ENCODE assay signal across 14 cellular contexts in the genomic region with DNA sequence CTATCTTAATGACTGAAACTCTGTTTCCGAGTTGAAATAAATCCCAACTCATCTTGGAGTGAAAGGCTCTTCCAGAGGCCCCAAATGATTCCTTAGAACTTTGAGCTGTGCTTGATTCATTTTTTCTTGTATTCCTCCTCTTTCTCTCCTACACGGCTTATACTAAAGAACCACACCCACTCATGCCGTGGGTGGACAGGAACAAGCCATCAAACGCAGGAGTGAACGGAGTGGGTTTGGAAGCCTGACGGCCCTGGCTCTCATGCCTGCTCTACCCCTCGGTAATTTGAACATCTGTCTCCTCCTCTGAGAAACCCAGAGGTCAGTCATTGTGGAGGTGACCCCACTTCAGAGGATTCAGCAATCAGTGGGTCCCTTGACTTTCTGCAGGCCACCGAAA.
"Had no signal": no experiment of that assay in that cellular context is flagged by ENCODE, and none has a peak within 500 bp of the region (broad histone marks: within the 10 kb centered on the region; RNA-seq: fewer than 3 reads in every experiment).

No MANE protein-coding gene starts in this region.

- H3K9me3 ChIP-seq: prostate gland, tibial artery, uterus had no signal

- ATAC-seq: left lobe of liver; natural killer cell treated with Interleukin-12 subunit alpha and Interleukin-12 subunit beta and Interleukin-15 and Interleukin-18, amount 100 ng/mL, for 72 hours; stimulated activated naive B cell treated with anti-CD40 and anti-IgM and Interleukin-4, amounts not matched to agents 10 μg/mL and 1 μg/mL and 100 μg/mL, for 72 hours had no signal

- H3K36me3 Mint-ChIP-seq: natural killer cell treated with Interleukin-12 subunit alpha and Interleukin-12 subunit beta and Interleukin-15 and Interleukin-18, amount 100 ng/mL, for 72 hours; stimulated activated naive B cell treated with anti-CD40 and anti-IgM and Interleukin-4, amounts not matched to agents 10 μg/mL and 1 μg/mL and 100 μg/mL, for 72 hours had no signal

- H3K36me3 ChIP-seq: brain microvascular endothelial cell, prostate gland, tibial artery, uterus had no signal

- H3K27me3 ChIP-seq: brain microvascular endothelial cell, tibial artery, uterus had no signal

- H3K4me1 Mint-ChIP-seq: activated CD4-positive, alpha-beta T cell treated with anti-CD3 and anti-CD28 coated beads, Interleukin-2, amount 10 ng/mL, durations not matched to agents 7 days and 5 days; stimulated activated naive B cell treated with anti-CD40 and anti-IgM and Interleukin-4, amounts not matched to agents 10 μg/mL and 1 μg/mL and 100 μg/mL, for 72 hours had no signal

- DNase-seq: activated CD4-positive, alpha-beta T cell treated with anti-CD3 and anti-CD28 coated beads, Interleukin-2, amount 10 ng/mL, durations not matched to agents 7 days and 5 days; activated naive CD4-positive, alpha-beta T cell treated with Interleukin-2 at 50 U/mL for 16 hours; brain microvascular endothelial cell; cerebellar nuclear complex; effector CD8-positive, alpha-beta T cell; mammary epithelial cell; stimulated activated CD4-positive, alpha-beta T cell treated with anti-CD3 and anti-CD28 coated beads, Interleukin-12 subunit alpha, Interleukin-12 subunit beta, amount 100 ng/mL, for 4 hours; stimulated activated naive B cell treated with anti-CD40 and anti-IgM and Interleukin-4, amounts not matched to agents 10 μg/mL and 1 μg/mL and 100 μg/mL, for 72 hours; uterus had no signal

- H3K4me1 ChIP-seq: prostate gland, tibial artery, uterus had no signal

- H3K27ac Mint-ChIP-seq: activated CD4-positive, alpha-beta T cell treated with anti-CD3 and anti-CD28 coated beads, Interleukin-2, amount 10 ng/mL, durations not matched to agents 7 days and 5 days; natural killer cell treated with Interleukin-12 subunit alpha and Interleukin-12 subunit beta and Interleukin-15 and Interleukin-18, amount 100 ng/mL, for 72 hours; stimulated activated naive B cell treated with anti-CD40 and anti-IgM and Interleukin-4, amounts not matched to agents 10 μg/mL and 1 μg/mL and 100 μg/mL, for 72 hours; T-helper 2 cell treated with Interferon-gamma antibody and Interleukin-4, amounts not matched to agents 5 μg/mL and 100 μg/mL, for 36 hours had no signal

- H3K9me3 Mint-ChIP-seq: activated CD4-positive, alpha-beta T cell treated with anti-CD3 and anti-CD28 coated beads, Interleukin-2, amount 10 ng/mL, durations not matched to agents 7 days and 5 days; T-helper 2 cell treated with Interferon-gamma antibody and Interleukin-4, amounts not matched to agents 5 μg/mL and 100 μg/mL, for 36 hours had no signal

- H3K4me3 ChIP-seq: prostate gland, tibial artery, uterus had no signal

- H3K4me3 Mint-ChIP-seq: activated CD4-positive, alpha-beta T cell treated with anti-CD3 and anti-CD28 coated beads, Interleukin-2, amount 10 ng/mL, durations not matched to agents 7 days and 5 days; natural killer cell treated with Interleukin-12 subunit alpha and Interleukin-12 subunit beta and Interleukin-15 and Interleukin-18, amount 100 ng/mL, for 72 hours; stimulated activated naive B cell treated with anti-CD40 and anti-IgM and Interleukin-4, amounts not matched to agents 10 μg/mL and 1 μg/mL and 100 μg/mL, for 72 hours; T-helper 2 cell treated with Interferon-gamma antibody and Interleukin-4, amounts not matched to agents 5 μg/mL and 100 μg/mL, for 36 hours had no signal

- H3K27ac ChIP-seq: brain microvascular endothelial cell, prostate gland, tibial artery, uterus had no signal
